In genomic region chr1:167225920-167226319, GRCh38 we compare ENCODE assay signal across 20 cellular contexts.
"Had no signal": no experiment of that assay in that cellular context is flagged by ENCODE, and none has a peak within 500 bp of the region (broad histone marks: within the 10 kb centered on the region; RNA-seq: fewer than 3 reads in every experiment).

No MANE protein-coding gene starts in this region.

- H3K9me3 Mint-ChIP-seq: activated B cell treated with CpG ODN at 0.5 μM for 24 hours; activated CD8-positive, alpha-beta T cell treated with anti-CD3 and anti-CD28 coated beads for 36 hours; activated naive CD4-positive, alpha-beta T cell treated with anti-CD3 and anti-CD28 coated beads, Interleukin-2, amount 50 U/mL, for 24 hours; activated T-cell treated with anti-CD3 and anti-CD28 coated beads, Interleukin-2, amount 50 U/mL, for 4 hours; mesothelial cell of epicardium; nephron progenitor cell; stimulated activated naive CD8-positive, alpha-beta T cell treated with anti-CD3 and anti-CD28 coated beads, Interleukin-15, Interleukin-2, amounts not matched to agents 100 ng/mL and 50 ng/mL, for 24 hours had no signal

- H3K36me3 ChIP-seq: colonic mucosa, lower lobe of right lung, right lobe of liver, suprapubic skin had no signal

- H3K9me3 ChIP-seq: colonic mucosa, lower lobe of right lung, psoas muscle, right lobe of liver, suprapubic skin had no signal

- H3K27me3 Mint-ChIP-seq: activated B cell treated with CpG ODN at 0.5 μM for 24 hours; activated CD8-positive, alpha-beta T cell treated with anti-CD3 and anti-CD28 coated beads for 36 hours; activated naive CD4-positive, alpha-beta T cell treated with anti-CD3 and anti-CD28 coated beads, Interleukin-2, amount 50 U/mL, for 24 hours; stimulated activated naive CD8-positive, alpha-beta T cell treated with anti-CD3 and anti-CD28 coated beads, Interleukin-15, Interleukin-2, amounts not matched to agents 100 ng/mL and 50 ng/mL, for 24 hours had no signal

- DNase-seq: activated B cell treated with CpG ODN at 0.5 μM for 24 hours; activated CD4-positive, alpha-beta T cell treated with anti-CD3 and anti-CD28 coated beads for 48 hours; activated CD8-positive, alpha-beta T cell treated with anti-CD3 and anti-CD28 coated beads for 36 hours; activated effector memory CD4-positive, alpha-beta T cell treated with anti-CD3 and anti-CD28 coated beads, Interleukin-2, amount 50 U/mL, for 16 hours; activated T-cell treated with anti-CD3 and anti-CD28 coated beads, Interleukin-2, amount 50 U/mL, for 4 hours; central memory CD4-positive, alpha-beta T cell; colonic mucosa; effector CD4-positive, alpha-beta T cell; foreskin fibroblast; hypothalamus; left colon; lower lobe of right lung; nephron progenitor cell; psoas muscle; right lobe of liver; trophoblast cell had no signal

- H3K27ac Mint-ChIP-seq: activated B cell treated with CpG ODN at 0.5 μM for 24 hours; activated CD8-positive, alpha-beta T cell treated with anti-CD3 and anti-CD28 coated beads for 36 hours; mesothelial cell of epicardium; nephron progenitor cell; stimulated activated naive CD8-positive, alpha-beta T cell treated with anti-CD3 and anti-CD28 coated beads, Interleukin-15, Interleukin-2, amounts not matched to agents 100 ng/mL and 50 ng/mL, for 24 hours had no signal

- H3K4me3 ChIP-seq: colonic mucosa, lower lobe of right lung, psoas muscle, right lobe of liver, suprapubic skin had no signal

- H3K4me1 ChIP-seq: colonic mucosa had no signal

- H3K27ac ChIP-seq: colonic mucosa, lower lobe of right lung, psoas muscle, right lobe of liver, suprapubic skin had no signal

- H3K4me3 Mint-ChIP-seq: activated B cell treated with CpG ODN at 0.5 μM for 24 hours; activated CD8-positive, alpha-beta T cell treated with anti-CD3 and anti-CD28 coated beads for 36 hours; activated naive CD4-positive, alpha-beta T cell treated with anti-CD3 and anti-CD28 coated beads, Interleukin-2, amount 50 U/mL, for 24 hours; activated T-cell treated with anti-CD3 and anti-CD28 coated beads, Interleukin-2, amount 50 U/mL, for 4 hours; mesothelial cell of epicardium; stimulated activated naive CD8-positive, alpha-beta T cell treated with anti-CD3 and anti-CD28 coated beads, Interleukin-15, Interleukin-2, amounts not matched to agents 100 ng/mL and 50 ng/mL, for 24 hours had no signal

- H3K27me3 ChIP-seq: colonic mucosa, right lobe of liver, suprapubic skin had no signal

- H3K36me3 Mint-ChIP-seq: activated naive CD4-positive, alpha-beta T cell treated with anti-CD3 and anti-CD28 coated beads, Interleukin-2, amount 50 U/mL, for 24 hours; mesothelial cell of epicardium had no signal
